In genomic region chr9:133995012-133995896, GRCh38 we compare ENCODE assay signal across 8 cellular contexts. TPM values are rescaled to one million over a fixed set of nuclear protein-coding genes. Genes with fewer than 3 reads are reported as not detected.
DNase-seq lines count a peak whose midpoint lies in the region; ATAC-seq, FAIRE-seq and TF ChIP-seq lines count a peak whose summit lies in the region.

No MANE protein-coding gene starts in this region.

- H3K27me3 ChIP-seq in astrocyte (ENCODE audit: insufficient read depth, low read length) = no peaks in the 10 kb centered on the region

- peaks cover 17% of the 10 kb centered on the region for H3K27me3 Mint-ChIP-seq in astrocyte (ENCODE audit: low read depth, unreplicated experiment)

- H3K4me3 ChIP-seq in HFF-Myc (replicated peaks; ENCODE audit: low read depth, low read length) (no peak overlapping the region), astrocyte (ENCODE audit: insufficient read depth, low read depth, low read length) (no peak overlapping the region), retinal pigment epithelial cell (ENCODE audit: low read length) (no peak overlapping the region)

- no peaks in the 10 kb centered on the region for H3K36me3 ChIP-seq in astrocyte (ENCODE audit: insufficient read depth, low read length)

- H3K36me3 Mint-ChIP-seq in astrocyte (ENCODE audit: low read depth, unreplicated experiment) = no peaks in the 10 kb centered on the region

- peak; percentile 21 for TF ChIP-seq CTCF in HFF-Myc (IDR thresholded peaks at IDR 0.05; ENCODE audit: low read depth, low read length, missing control alignments)
- TF ChIP-seq CTCF in astrocyte (IDR thresholded peaks at IDR 0.05; ENCODE audit: insufficient read depth, low read depth, low read length) = peak; percentile 9
- TF ChIP-seq CTCF in retinal pigment epithelial cell (conservative IDR thresholded peaks at IDR 0.05; ENCODE audit: low read depth, low read length) = peak; percentile 37

- H3K27ac ChIP-seq in astrocyte (ENCODE audit: low read depth, low read length) = no peak overlapping the region

- DNase-seq in SHP77 (lab: John Stamatoyannopoulos, UW) (peak; percentile 23 to 65), SHP77 treated with DMSO at 0.1 percent for 48 hours (lab: John Stamatoyannopoulos, UW) (no peak), HFF-Myc (ENCODE audit: extremely low read depth, low read depth) (no peak), astrocyte (ENCODE audit: low read depth) (peak; percentile 49), retinal pigment epithelial cell (ENCODE audit: low read depth) (no peak), NCI-H187 (lab: John Stamatoyannopoulos, UW) (no peak)
- DNase-seq in activated CD4-positive, alpha-beta T cell treated with anti-CD3 and anti-CD28 coated beads, Interleukin-2, amount 50 U/mL, for 48 hours = no peak

- H3K4me3 Mint-ChIP-seq in astrocyte (ENCODE audit: unreplicated experiment) = peak overlapping the region; percentile 54

- H4K20me1 ChIP-seq in astrocyte (ENCODE audit: insufficient read depth, low read length) = peaks cover 21% of the 10 kb centered on the region

- H3K9me3 ChIP-seq in astrocyte (ENCODE audit: insufficient read depth, low read depth, low read length) = no peaks in the 10 kb centered on the region

- H3K4me1 ChIP-seq in astrocyte (ENCODE audit: insufficient read depth, low read length) = peaks cover 31% of the 10 kb centered on the region

- H3K4me1 Mint-ChIP-seq in astrocyte (ENCODE audit: low read depth, unreplicated experiment) = peaks cover 2% of the 10 kb centered on the region

- H3K9me3 Mint-ChIP-seq in astrocyte (ENCODE audit: unreplicated experiment) = no peaks in the 10 kb centered on the region

- no peak for ATAC-seq in HG03025 (IDR thresholded peaks at IDR 0.05; ENCODE audit: low FRiP score, unreplicated experiment)

- H3K27ac Mint-ChIP-seq in astrocyte (ENCODE audit: unreplicated experiment) = no peak overlapping the region

- H3K9ac ChIP-seq in astrocyte (ENCODE audit: low read length) = no peak overlapping the region

- H3K4me2 ChIP-seq in astrocyte (ENCODE audit: low read length) = peak overlapping the region; percentile 20

- FAIRE-seq in astrocyte (lab: Jason Lieb, UNC) = no peak

- no peak overlapping the region for H2AFZ ChIP-seq in astrocyte (ENCODE audit: low read depth, low read length)

- H3K79me2 ChIP-seq in astrocyte (ENCODE audit: insufficient read depth, low read length) = peaks cover 22% of the 10 kb centered on the region

RNA-seq across cellular contexts. Expression of gene VAV2, which starts 3.1 kb away (rescaled TPM):
- 36.5 and 41.6 TPM in 2 replicates for total RNA-seq in astrocyte

RNA-seq across cellular contexts. Expression of gene BRD3OS, which starts 30.0 kb away (rescaled TPM):
- 20.2 and 21.7 TPM in 2 replicates for total RNA-seq in astrocyte

Comparison
In these comparisons a context has a peak if more than half of its experiments do, and no peak if none do; other contexts are left out.
1. DNase-seq: peak in SHP77 (2 of 2) and astrocyte (single experiment); none in SHP77 treated with DMSO at 0.1 percent for 48 hours (single experiment), HFF-Myc (single experiment), retinal pigment epithelial cell (single experiment), NCI-H187 (0 of 2) and activated CD4-positive, alpha-beta T cell treated with anti-CD3 and anti-CD28 coated beads, Interleukin-2, amount 50 U/mL, for 48 hours (0 of 2).
2. Peak in every context shown above with its lines, with median percentiles within 50 percentile points of each other: CTCF ChIP-seq.